ENCODE assay signal across 1 cellular context in the genomic region with DNA sequence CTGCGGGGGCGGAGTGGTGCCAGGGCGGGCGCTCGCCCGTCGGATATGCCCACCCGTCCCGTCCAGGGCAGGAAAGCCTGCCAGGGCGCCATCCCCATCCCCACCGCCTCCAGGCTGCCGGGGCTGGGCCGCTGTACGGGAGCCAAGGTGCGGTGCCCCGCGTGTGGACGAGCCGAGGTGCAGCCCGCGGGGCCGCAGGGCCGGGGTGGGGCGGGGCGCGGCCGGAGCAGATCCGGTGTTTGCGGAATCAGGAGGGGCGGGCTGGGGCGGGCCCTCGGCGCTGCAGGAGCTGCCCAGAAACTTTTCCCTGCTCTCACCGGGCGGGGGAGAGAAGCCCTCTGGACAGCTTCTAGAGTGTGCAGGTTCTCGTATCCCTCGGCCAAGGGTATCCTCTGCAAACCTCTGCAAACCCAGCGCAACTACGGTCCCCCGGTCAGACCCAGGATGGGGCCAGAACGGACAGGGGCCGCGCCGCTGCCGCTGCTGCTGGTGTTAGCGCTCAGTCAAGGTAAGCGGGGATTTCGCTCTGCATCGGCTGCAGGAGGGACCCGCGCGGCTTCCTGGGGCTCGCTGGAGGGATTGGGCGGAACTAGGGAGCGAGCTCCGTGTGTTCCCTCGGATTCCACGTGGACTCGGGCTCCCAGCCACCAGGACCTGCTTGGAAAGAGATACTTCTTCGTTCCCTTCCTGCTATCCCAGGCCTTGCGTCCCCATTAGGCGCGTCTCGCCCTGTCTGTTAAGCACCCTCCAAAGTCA.
TF ChIP-seq lines count a peak whose summit lies in the region.

A gene (plus strand): TSS at position 328 of the 756 bp plus-strand sequence. CDS start 117 bp downstream, at position 445.

TF ChIP-seq in HepG2, 621 proteins besides CTCF, POLR2A, EP300 and RAD21 (continued from another document and continues in another):
- TF ChIP-seq, protein P1, sequence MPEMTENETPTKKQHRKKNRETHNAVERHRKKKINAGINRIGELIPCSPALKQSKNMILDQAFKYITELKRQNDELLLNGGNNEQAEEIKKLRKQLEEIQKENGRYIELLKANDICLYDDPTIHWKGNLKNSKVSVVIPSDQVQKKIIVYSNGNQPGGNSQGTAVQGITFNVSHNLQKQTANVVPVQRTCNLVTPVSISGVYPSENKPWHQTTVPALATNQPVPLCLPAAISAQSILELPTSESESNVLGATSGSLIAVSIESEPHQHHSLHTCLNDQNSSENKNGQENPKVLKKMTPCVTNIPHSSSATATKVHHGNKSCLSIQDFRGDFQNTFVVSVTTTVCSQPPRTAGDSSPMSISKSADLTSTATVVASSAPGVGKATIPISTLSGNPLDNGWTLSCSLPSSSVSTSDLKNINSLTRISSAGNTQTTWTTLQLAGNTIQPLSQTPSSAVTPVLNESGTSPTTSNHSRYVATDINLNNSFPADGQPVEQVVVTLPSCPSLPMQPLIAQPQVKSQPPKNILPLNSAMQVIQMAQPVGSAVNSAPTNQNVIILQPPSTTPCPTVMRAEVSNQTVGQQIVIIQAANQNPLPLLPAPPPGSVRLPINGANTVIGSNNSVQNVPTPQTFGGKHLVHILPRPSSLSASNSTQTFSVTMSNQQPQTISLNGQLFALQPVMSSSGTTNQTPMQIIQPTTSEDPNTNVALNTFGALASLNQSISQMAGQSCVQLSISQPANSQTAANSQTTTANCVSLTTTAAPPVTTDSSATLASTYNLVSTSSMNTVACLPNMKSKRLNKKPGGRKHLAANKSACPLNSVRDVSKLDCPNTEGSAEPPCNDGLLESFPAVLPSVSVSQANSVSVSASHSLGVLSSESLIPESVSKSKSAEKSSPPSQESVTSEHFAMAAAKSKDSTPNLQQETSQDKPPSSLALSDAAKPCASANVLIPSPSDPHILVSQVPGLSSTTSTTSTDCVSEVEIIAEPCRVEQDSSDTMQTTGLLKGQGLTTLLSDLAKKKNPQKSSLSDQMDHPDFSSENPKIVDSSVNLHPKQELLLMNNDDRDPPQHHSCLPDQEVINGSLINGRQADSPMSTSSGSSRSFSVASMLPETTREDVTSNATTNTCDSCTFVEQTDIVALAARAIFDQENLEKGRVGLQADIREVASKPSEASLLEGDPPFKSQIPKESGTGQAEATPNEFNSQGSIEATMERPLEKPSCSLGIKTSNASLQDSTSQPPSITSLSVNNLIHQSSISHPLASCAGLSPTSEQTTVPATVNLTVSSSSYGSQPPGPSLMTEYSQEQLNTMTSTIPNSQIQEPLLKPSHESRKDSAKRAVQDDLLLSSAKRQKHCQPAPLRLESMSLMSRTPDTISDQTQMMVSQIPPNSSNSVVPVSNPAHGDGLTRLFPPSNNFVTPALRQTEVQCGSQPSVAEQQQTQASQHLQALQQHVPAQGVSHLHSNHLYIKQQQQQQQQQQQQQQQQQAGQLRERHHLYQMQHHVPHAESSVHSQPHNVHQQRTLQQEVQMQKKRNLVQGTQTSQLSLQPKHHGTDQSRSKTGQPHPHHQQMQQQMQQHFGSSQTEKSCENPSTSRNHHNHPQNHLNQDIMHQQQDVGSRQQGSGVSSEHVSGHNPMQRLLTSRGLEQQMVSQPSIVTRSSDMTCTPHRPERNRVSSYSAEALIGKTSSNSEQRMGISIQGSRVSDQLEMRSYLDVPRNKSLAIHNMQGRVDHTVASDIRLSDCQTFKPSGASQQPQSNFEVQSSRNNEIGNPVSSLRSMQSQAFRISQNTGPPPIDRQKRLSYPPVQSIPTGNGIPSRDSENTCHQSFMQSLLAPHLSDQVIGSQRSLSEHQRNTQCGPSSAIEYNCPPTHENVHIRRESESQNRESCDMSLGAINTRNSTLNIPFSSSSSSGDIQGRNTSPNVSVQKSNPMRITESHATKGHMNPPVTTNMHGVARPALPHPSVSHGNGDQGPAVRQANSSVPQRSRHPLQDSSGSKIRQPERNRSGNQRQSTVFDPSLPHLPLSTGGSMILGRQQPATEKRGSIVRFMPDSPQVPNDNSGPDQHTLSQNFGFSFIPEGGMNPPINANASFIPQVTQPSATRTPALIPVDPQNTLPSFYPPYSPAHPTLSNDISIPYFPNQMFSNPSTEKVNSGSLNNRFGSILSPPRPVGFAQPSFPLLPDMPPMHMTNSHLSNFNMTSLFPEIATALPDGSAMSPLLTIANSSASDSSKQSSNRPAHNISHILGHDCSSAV (CRISPR knock-in tag; IDR thresholded peaks at IDR 0.05; ENCODE audit: borderline replicate concordance) = no peak
- peak; percentile 23; the same call in 1 of the 2 replicates for TF ChIP-seq ELF1 (CRISPR knock-in tag; IDR thresholded peaks at IDR 0.05)
- 0 out of 2 replicates have a peak, but pooled peaks have one; percentile 36 for TF ChIP-seq ZNF614 (CRISPR knock-in tag; IDR thresholded peaks at IDR 0.05; ENCODE audit: borderline replicate concordance)
- TF ChIP-seq ZNF160 (CRISPR knock-in tag; IDR thresholded peaks at IDR 0.05) = peak; percentile 36; the same call in 1 of the 2 replicates
- TF ChIP-seq, protein P2, sequence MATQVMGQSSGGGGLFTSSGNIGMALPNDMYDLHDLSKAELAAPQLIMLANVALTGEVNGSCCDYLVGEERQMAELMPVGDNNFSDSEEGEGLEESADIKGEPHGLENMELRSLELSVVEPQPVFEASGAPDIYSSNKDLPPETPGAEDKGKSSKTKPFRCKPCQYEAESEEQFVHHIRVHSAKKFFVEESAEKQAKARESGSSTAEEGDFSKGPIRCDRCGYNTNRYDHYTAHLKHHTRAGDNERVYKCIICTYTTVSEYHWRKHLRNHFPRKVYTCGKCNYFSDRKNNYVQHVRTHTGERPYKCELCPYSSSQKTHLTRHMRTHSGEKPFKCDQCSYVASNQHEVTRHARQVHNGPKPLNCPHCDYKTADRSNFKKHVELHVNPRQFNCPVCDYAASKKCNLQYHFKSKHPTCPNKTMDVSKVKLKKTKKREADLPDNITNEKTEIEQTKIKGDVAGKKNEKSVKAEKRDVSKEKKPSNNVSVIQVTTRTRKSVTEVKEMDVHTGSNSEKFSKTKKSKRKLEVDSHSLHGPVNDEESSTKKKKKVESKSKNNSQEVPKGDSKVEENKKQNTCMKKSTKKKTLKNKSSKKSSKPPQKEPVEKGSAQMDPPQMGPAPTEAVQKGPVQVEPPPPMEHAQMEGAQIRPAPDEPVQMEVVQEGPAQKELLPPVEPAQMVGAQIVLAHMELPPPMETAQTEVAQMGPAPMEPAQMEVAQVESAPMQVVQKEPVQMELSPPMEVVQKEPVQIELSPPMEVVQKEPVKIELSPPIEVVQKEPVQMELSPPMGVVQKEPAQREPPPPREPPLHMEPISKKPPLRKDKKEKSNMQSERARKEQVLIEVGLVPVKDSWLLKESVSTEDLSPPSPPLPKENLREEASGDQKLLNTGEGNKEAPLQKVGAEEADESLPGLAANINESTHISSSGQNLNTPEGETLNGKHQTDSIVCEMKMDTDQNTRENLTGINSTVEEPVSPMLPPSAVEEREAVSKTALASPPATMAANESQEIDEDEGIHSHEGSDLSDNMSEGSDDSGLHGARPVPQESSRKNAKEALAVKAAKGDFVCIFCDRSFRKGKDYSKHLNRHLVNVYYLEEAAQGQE (IDR thresholded peaks at IDR 0.05; ENCODE audit: borderline replicate concordance in 1 of 2, low read depth in 1 of 2, low read length in 2 of 2) = 0 out of 4 replicates have a peak, but pooled peaks of 1 of the 2 experiments have one; percentile 46
- TF ChIP-seq ZNF75D (CRISPR knock-in tag; IDR thresholded peaks at IDR 0.05; ENCODE audit: borderline replicate concordance) = no peak
- peak; percentile 48; the same call in 1 of the 2 replicates for TF ChIP-seq KDM2A (CRISPR knock-in tag; IDR thresholded peaks at IDR 0.05; ENCODE audit: borderline replicate concordance, low read depth)
- TF ChIP-seq ZNF781 (CRISPR knock-in tag; IDR thresholded peaks at IDR 0.05; ENCODE audit: borderline replicate concordance, not compliant biosample characterization) = no peak
- peak; percentile 36; the same call in 1 of the 2 replicates for TF ChIP-seq SALL1 (CRISPR knock-in tag; IDR thresholded peaks at IDR 0.05)
- no peak; the same call in 1 of the 2 replicates for TF ChIP-seq SMAD9 (CRISPR knock-in tag; IDR thresholded peaks at IDR 0.05)
- TF ChIP-seq, protein P3, sequence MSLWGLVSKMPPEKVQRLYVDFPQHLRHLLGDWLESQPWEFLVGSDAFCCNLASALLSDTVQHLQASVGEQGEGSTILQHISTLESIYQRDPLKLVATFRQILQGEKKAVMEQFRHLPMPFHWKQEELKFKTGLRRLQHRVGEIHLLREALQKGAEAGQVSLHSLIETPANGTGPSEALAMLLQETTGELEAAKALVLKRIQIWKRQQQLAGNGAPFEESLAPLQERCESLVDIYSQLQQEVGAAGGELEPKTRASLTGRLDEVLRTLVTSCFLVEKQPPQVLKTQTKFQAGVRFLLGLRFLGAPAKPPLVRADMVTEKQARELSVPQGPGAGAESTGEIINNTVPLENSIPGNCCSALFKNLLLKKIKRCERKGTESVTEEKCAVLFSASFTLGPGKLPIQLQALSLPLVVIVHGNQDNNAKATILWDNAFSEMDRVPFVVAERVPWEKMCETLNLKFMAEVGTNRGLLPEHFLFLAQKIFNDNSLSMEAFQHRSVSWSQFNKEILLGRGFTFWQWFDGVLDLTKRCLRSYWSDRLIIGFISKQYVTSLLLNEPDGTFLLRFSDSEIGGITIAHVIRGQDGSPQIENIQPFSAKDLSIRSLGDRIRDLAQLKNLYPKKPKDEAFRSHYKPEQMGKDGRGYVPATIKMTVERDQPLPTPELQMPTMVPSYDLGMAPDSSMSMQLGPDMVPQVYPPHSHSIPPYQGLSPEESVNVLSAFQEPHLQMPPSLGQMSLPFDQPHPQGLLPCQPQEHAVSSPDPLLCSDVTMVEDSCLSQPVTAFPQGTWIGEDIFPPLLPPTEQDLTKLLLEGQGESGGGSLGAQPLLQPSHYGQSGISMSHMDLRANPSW (CRISPR knock-in tag; IDR thresholded peaks at IDR 0.05; ENCODE audit: borderline replicate concordance) = no peak; the same call in 1 of the 2 replicates
- TF ChIP-seq, protein P4, sequence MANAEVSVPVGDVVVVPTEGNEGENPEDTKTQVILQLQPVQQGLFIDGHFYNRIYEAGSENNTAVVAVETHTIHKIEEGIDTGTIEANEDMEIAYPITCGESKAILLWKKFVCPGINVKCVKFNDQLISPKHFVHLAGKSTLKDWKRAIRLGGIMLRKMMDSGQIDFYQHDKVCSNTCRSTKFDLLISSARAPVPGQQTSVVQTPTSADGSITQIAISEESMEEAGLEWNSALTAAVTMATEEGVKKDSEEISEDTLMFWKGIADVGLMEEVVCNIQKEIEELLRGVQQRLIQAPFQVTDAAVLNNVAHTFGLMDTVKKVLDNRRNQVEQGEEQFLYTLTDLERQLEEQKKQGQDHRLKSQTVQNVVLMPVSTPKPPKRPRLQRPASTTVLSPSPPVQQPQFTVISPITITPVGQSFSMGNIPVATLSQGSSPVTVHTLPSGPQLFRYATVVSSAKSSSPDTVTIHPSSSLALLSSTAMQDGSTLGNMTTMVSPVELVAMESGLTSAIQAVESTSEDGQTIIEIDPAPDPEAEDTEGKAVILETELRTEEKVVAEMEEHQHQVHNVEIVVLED (CRISPR knock-in tag; IDR thresholded peaks at IDR 0.05; ENCODE audit: borderline replicate concordance) = peak; percentile 58; the same call in 1 of the 2 replicates
- peak; percentile 57; the same call in 1 of the 2 replicates for TF ChIP-seq ZFX (CRISPR knock-in tag; IDR thresholded peaks at IDR 0.05; ENCODE audit: low read depth)
- no peak for TF ChIP-seq ZNF34 (CRISPR knock-in tag; IDR thresholded peaks at IDR 0.05; ENCODE audit: borderline replicate concordance)
- peak; percentile 86 for TF ChIP-seq ZNF292 (CRISPR knock-in tag; IDR thresholded peaks at IDR 0.05; ENCODE audit: borderline replicate concordance, low read depth)
- TF ChIP-seq SUZ12 (IDR thresholded peaks at IDR 0.05; ENCODE audit: low read depth, low read length) = no peak
- no peak for TF ChIP-seq ZNF543 (CRISPR knock-in tag; IDR thresholded peaks at IDR 0.05)
- TF ChIP-seq, protein P5, sequence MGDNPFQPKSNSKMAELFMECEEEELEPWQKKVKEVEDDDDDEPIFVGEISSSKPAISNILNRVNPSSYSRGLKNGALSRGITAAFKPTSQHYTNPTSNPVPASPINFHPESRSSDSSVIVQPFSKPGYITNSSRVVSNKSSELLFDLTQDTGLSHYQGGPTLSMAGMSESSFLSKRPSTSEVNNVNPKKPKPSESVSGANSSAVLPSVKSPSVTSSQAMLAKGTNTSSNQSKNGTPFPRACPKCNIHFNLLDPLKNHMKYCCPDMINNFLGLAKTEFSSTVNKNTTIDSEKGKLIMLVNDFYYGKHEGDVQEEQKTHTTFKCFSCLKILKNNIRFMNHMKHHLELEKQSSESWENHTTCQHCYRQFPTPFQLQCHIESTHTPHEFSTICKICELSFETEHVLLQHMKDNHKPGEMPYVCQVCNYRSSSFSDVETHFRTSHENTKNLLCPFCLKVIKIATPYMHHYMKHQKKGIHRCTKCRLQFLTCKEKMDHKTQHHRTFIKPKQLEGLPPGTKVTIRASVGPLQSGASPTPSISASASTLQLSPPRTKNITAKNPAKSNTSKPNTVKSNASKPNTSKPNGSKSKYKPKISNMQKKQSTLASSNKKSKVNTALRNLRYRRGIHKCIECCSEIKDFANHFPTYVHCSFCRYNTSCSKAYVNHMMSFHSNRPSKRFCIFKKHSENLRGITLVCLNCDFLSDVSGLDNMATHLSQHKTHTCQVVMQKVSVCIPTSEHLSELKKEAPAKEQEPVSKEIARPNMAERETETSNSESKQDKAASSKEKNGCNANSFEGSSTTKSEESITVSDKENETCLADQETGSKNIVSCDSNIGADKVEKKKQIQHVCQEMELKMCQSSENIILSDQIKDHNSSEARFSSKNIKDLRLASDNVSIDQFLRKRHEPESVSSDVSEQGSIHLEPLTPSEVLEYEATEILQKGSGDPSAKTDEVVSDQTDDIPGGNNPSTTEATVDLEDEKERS (CRISPR knock-in tag; IDR thresholded peaks at IDR 0.05) = no peak
- TF ChIP-seq CC2D1A (CRISPR knock-in tag; IDR thresholded peaks at IDR 0.05) = no peak
- no peak for TF ChIP-seq FLYWCH1 (CRISPR knock-in tag; IDR thresholded peaks at IDR 0.05)
- TF ChIP-seq ZBTB42 (CRISPR knock-in tag; IDR thresholded peaks at IDR 0.05) = no peak
- no peak for TF ChIP-seq ZFP90 (CRISPR knock-in tag; IDR thresholded peaks at IDR 0.05; ENCODE audit: borderline replicate concordance)
- peak; percentile 33; the same call in 1 of the 2 replicates for TF ChIP-seq ZBTB38 (CRISPR knock-in tag; IDR thresholded peaks at IDR 0.05)
- TF ChIP-seq MATR3 (CRISPR knock-in tag; IDR thresholded peaks at IDR 0.05) = no peak
- no peak for TF ChIP-seq ATF1 (CRISPR knock-in tag; IDR thresholded peaks at IDR 0.05)
- TF ChIP-seq ZNF3 (CRISPR knock-in tag; IDR thresholded peaks at IDR 0.05) = no peak
- no peak for TF ChIP-seq PHF5A (CRISPR knock-in tag; IDR thresholded peaks at IDR 0.05; ENCODE audit: low read depth, unreplicated experiment)
- 0 out of 2 replicates have a peak, but pooled peaks have one; percentile 70 for TF ChIP-seq CHCHD3 (CRISPR knock-in tag; IDR thresholded peaks at IDR 0.05)
- TF ChIP-seq, protein P6, sequence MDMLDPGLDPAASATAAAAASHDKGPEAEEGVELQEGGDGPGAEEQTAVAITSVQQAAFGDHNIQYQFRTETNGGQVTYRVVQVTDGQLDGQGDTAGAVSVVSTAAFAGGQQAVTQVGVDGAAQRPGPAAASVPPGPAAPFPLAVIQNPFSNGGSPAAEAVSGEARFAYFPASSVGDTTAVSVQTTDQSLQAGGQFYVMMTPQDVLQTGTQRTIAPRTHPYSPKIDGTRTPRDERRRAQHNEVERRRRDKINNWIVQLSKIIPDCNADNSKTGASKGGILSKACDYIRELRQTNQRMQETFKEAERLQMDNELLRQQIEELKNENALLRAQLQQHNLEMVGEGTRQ (IDR thresholded peaks at IDR 0.05; ENCODE audit: low read depth, low read length) = no peak
- TF ChIP-seq, protein P6 (CRISPR knock-in tag; IDR thresholded peaks at IDR 0.05; ENCODE audit: borderline replicate concordance) = no peak
- no peak for TF ChIP-seq ZFP82 (CRISPR knock-in tag; IDR thresholded peaks at IDR 0.05; ENCODE audit: borderline replicate concordance)
- TF ChIP-seq ZFP1 (CRISPR knock-in tag; IDR thresholded peaks at IDR 0.05) = no peak
